In genomic region chr3:171429635-171430034, GRCh38 we compare ENCODE assay signal across 1 cellular context.
TF ChIP-seq lines count a peak whose summit lies in the region.

No MANE protein-coding gene starts in this region.

TF ChIP-seq in GM23338, 12 proteins besides CTCF, POLR2A, EP300 and RAD21 (continued from another document):
- TF ChIP-seq ZNF462 (CRISPR knock-in tag; IDR thresholded peaks at IDR 0.05) (peak; percentile 98), ZNF114 (CRISPR knock-in tag; IDR thresholded peaks at IDR 0.05) (peak; percentile 75; the same call in 1 of the 2 replicates)
TF ChIP-seq in GM23338: peak in this region for 2.
